In genomic region chr4:106263594-106264330, GRCh38 we compare ENCODE assay signal across 20 cellular contexts. TPM values are rescaled to one million over a fixed set of nuclear protein-coding genes. Genes with fewer than 3 reads are reported as not detected.
DNase-seq lines count a peak whose midpoint lies in the region; ATAC-seq, FAIRE-seq and TF ChIP-seq lines count a peak whose summit lies in the region.
"Had no signal": no experiment of that assay in that cellular context is flagged by ENCODE, and none has a peak within 500 bp of the region (broad histone marks: within the 10 kb centered on the region; RNA-seq: fewer than 3 reads in every experiment).

No MANE protein-coding gene starts in this region.

- ATAC-seq in A549 = no peak

- H3K4me3 ChIP-seq in A549 (no peak overlapping the region), hepatocyte (no peak overlapping the region)
- H3K4me3 ChIP-seq: BLaER1 had no signal

- no peak for FAIRE-seq in A549 (lab: Jason Lieb, UNC)
- FAIRE-seq: H54, HTR-8/SVneo had no signal

- DNase-seq in A549 (ENCODE audit: low read depth in 1 of 2, low spot score in 1 of 2) (no peak), hepatocyte (ENCODE audit: low spot score) (no peak), RWPE1 (ENCODE audit: low spot score) (no peak), NCI-H1048 (lab: John Stamatoyannopoulos, UW) (no peak)
- DNase-seq in stimulated activated CD4-positive, alpha-beta T cell treated with anti-CD3 and anti-CD28 coated beads, Interleukin-15, amount 100 ng/mL, for 24 hours = no peak
- no peak for DNase-seq in activated CD8-positive, alpha-beta memory T cell treated with anti-CD3 and anti-CD28 coated beads, Interleukin-2, amount 50 U/mL, for 4 hours
- DNase-seq: CD4-positive, CD25-positive, alpha-beta regulatory T cell; KG1; MM.1S; NCI-H1694; NCI-H2081; NCI-H2227 treated with DMSO at 0.1 percent for 48 hours; NCI-H526 treated with DMSO at 0.1 percent for 48 hours; RPMI8226; SHP77 had no signal

- peak overlapping the region; percentile 75 for H3K4me2 ChIP-seq in A549
- peak overlapping the region; percentile 58 for H3K4me2 ChIP-seq in hepatocyte
- H3K4me2 ChIP-seq: BLaER1 had no signal

- TF ChIP-seq EP300 in A549 (IDR thresholded peaks at IDR 0.05) = no peak

- CTCF ChIA-PET in A549 (lab: Yijun Ruan, JAX) = no interaction called here
- CTCF ChIA-PET in RWPE1 (lab: Yijun Ruan, JAX) = no interaction called here

- no peak overlapping the region for H3K4me3 Mint-ChIP-seq in nephron
- H3K4me3 Mint-ChIP-seq: CD4-positive, CD25-positive, alpha-beta regulatory T cell had no signal

- TF ChIP-seq RAD21 in A549 (conservative IDR thresholded peaks at IDR 0.05 in 1 of 2, IDR thresholded peaks at IDR 0.05 in 1 of 2) = no peak

- POLR2A ChIA-PET in A549 (lab: Yijun Ruan, JAX) (interaction anchor here (0.8 kb wide), 1 partner anchor 52 kb away, joined by 4 read pairs; the partner anchor contains the start of genes AIMP1 and TBCK), RWPE1 (lab: Yijun Ruan, JAX; ENCODE audit: low non-redundant PET) (no interaction called here)

- H3K27ac Mint-ChIP-seq in nephron = peak overlapping the region; percentile 20 to 50 (median 40)

- H3K79me2 ChIP-seq in hepatocyte = peaks cover 2% of the 10 kb centered on the region

- H3K27ac ChIP-seq in 22Rv1 = peak overlapping the region; percentile 62
- H3K27ac ChIP-seq in A549 = peak overlapping the region; percentile 32 to 40; a peak in 2 of 6 replicates
- peak overlapping the region; percentile 82 for H3K27ac ChIP-seq in hepatocyte
- no peak overlapping the region for H3K27ac ChIP-seq in RWPE1
- H3K27ac ChIP-seq: BLaER1 had no signal

- peaks cover 40% of the 10 kb centered on the region for H3K4me1 ChIP-seq in A549
- no peaks in the 10 kb centered on the region for H3K4me1 ChIP-seq in hepatocyte (ENCODE audit: insufficient read depth)
- H3K4me1 ChIP-seq: BLaER1 had no signal

- H3K36me3 ChIP-seq in hepatocyte (replicated peaks; ENCODE audit: insufficient read depth, low read depth) = no peaks in the 10 kb centered on the region
- H3K36me3 ChIP-seq: BLaER1 had no signal

- 72% methylated on average over 2 of the region's 2 CpGs for WGBS in A549 (ENCODE audit: missing lambda C conversion rate)
- WGBS in hepatocyte (ENCODE audit: low lambda C conversion rate, missing lambda C conversion rate) = 93% methylated on average over 2 of the region's 2 CpGs

- peaks cover 11% of the 10 kb centered on the region for H3K4me1 Mint-ChIP-seq in nephron

- no peak overlapping the region for H2AFZ ChIP-seq in hepatocyte

- no peaks in the 10 kb centered on the region for H3K27me3 ChIP-seq in hepatocyte
- H3K27me3 ChIP-seq: BLaER1 had no signal

- no peaks in the 10 kb centered on the region for H3K9me2 ChIP-seq in hepatocyte (replicated peaks; ENCODE audit: insufficient read depth)

- H3K36me3 Mint-ChIP-seq in nephron (ENCODE audit: low read depth) = peaks cover 3% of the 10 kb centered on the region

- H4K20me1 ChIP-seq in hepatocyte (ENCODE audit: insufficient read depth, poor library complexity, severe bottlenecking) = no peaks in the 10 kb centered on the region

- TF ChIP-seq CTCF in 22Rv1 (IDR thresholded peaks at IDR 0.05) = no peak
- TF ChIP-seq CTCF in A549 (IDR thresholded peaks at IDR 0.05) = no peak
- TF ChIP-seq CTCF in hepatocyte (IDR thresholded peaks at IDR 0.05; ENCODE audit: poor library complexity) = no peak
- TF ChIP-seq CTCF in nephron (IDR thresholded peaks at IDR 0.05; ENCODE audit: unreplicated experiment in 3 of 3) = no peak
- no peak for TF ChIP-seq CTCF in RWPE1 (conservative IDR thresholded peaks at IDR 0.05; ENCODE audit: low read depth)

- TF ChIP-seq POLR2A in A549 (IDR thresholded peaks at IDR 0.05; ENCODE audit: low read length) = no peak

- H3K9me3 Mint-ChIP-seq in nephron = no peaks in the 10 kb centered on the region

- H3K9me3 ChIP-seq in A549 = no peaks in the 10 kb centered on the region
- H3K9me3 ChIP-seq in hepatocyte (ENCODE audit: low read depth) = no peaks in the 10 kb centered on the region
- H3K9me3 ChIP-seq: BLaER1 had no signal

- H3K27me3 Mint-ChIP-seq in nephron (ENCODE audit: low read depth) = no peaks in the 10 kb centered on the region
- H3K27me3 Mint-ChIP-seq: CD4-positive, CD25-positive, alpha-beta regulatory T cell had no signal

TF ChIP-seq in A549, 52 proteins besides CTCF, POLR2A, EP300 and RAD21:
- TF ChIP-seq CHD2 (IDR thresholded peaks at IDR 0.05; ENCODE audit: low read length, partially characterized antibody) = no peak
- no peak for TF ChIP-seq MAX (IDR thresholded peaks at IDR 0.05)
- TF ChIP-seq RNF2 (IDR thresholded peaks at IDR 0.05; ENCODE audit: borderline replicate concordance, low read depth) = no peak
- no peak for TF ChIP-seq KDM5A (IDR thresholded peaks at IDR 0.05)
- no peak for TF ChIP-seq BCL3 (IDR thresholded peaks at IDR 0.05)
- TF ChIP-seq RARB (CRISPR knock-in tag; IDR thresholded peaks at IDR 0.05) = no peak
- TF ChIP-seq NPAS2 (CRISPR knock-in tag; IDR thresholded peaks at IDR 0.05; ENCODE audit: borderline replicate concordance) = no peak
- TF ChIP-seq MYC (IDR thresholded peaks at IDR 0.05; ENCODE audit: borderline replicate concordance, low read length) = no peak
- TF ChIP-seq HMGXB4 (CRISPR knock-in tag; IDR thresholded peaks at IDR 0.05; ENCODE audit: borderline replicate concordance) = no peak
- TF ChIP-seq E2F6 (IDR thresholded peaks at IDR 0.05; ENCODE audit: borderline replicate concordance, low read depth) = no peak
TF ChIP-seq in A549: peak in this region for 0.

RNA-seq across cellular contexts. Expression of gene TBCK, which starts 52.2 kb away (rescaled TPM):
- polyA plus RNA-seq in A549 (2011; rRNA removed) (16.8 and 18.4 TPM in 2 replicates), A549 (2017; fragmentation: RNase III; extraction: RNeasy Plus Mini Kit Qiagen cat#74134 plus additional on column Dnase treatment) (3.6 to 3.9 TPM (median 3.8 TPM) in 3 replicates), hepatocyte (19.8 and 20.4 TPM in 2 replicates)
- polyA plus RNA-seq in A549 (2012; cell fraction: cytosol; rRNA removed) = 3.0 and 3.9 TPM in 2 replicates
- 3.8 and 4.3 TPM in 2 replicates for polyA plus RNA-seq in A549 (2012; cell fraction: nucleus; rRNA removed)
- polyA minus RNA-seq in A549 (2011; rRNA and poly(A)+ RNA removed) = 26.0 and 27.1 TPM in 2 replicates
- total RNA-seq in hepatocyte = 46.0 and 49.7 TPM in 2 replicates

RNA-seq across cellular contexts. Expression of gene AIMP1, which starts 52.6 kb away (rescaled TPM):
- 41.4 and 70.7 TPM in 2 replicates for polyA plus RNA-seq in A549 (2011; rRNA removed)
- polyA plus RNA-seq in A549 (2012; cell fraction: cytosol; rRNA removed) = 8.4 and 10.5 TPM in 2 replicates
- polyA plus RNA-seq in A549 (2012; cell fraction: nucleus; rRNA removed) = 2.6 and 3.9 TPM in 2 replicates
- polyA plus RNA-seq in A549 (2017; fragmentation: RNase III; extraction: RNeasy Plus Mini Kit Qiagen cat#74134 plus additional on column Dnase treatment) = 35.6 to 39.6 TPM (median 36.5 TPM) in 3 replicates
- 3.0 and 3.9 TPM in 2 replicates for polyA minus RNA-seq in A549 (2011; rRNA and poly(A)+ RNA removed)
- total RNA-seq in hepatocyte = 28.3 and 33.7 TPM in 2 replicates
- 53.7 and 56.6 TPM in 2 replicates for polyA plus RNA-seq in hepatocyte
